ENCODE assay signal across 18 cellular contexts in genomic region chr9:89078421-89078820, GRCh38.
"Had no signal": no experiment of that assay in that cellular context is flagged by ENCODE, and none has a peak within 500 bp of the region (broad histone marks: within the 10 kb centered on the region; RNA-seq: fewer than 3 reads in every experiment).

No MANE protein-coding gene starts in this region.

- H3K36me3 Mint-ChIP-seq: immature natural killer cell, natural killer cell, T-cell had no signal

- H3K27ac ChIP-seq: VCaP had no signal

- ATAC-seq: natural killer cell, T-cell had no signal

- H3K4me3 ChIP-seq: smooth muscle cell had no signal

- H3K27ac Mint-ChIP-seq: activated T-helper 2 cell treated with anti-CD3 and anti-CD28 coated beads, Interferon-gamma antibody, Interleukin-2, Interleukin-4, amounts not matched to agents 10 μg/mL and 5 μg/mL and 100 μg/mL, durations not matched to agents 14 hours and 24 hours and 36 hours; immature natural killer cell; natural killer cell; T-cell had no signal

- H3K9me3 ChIP-seq: SK-N-SH had no signal

- H3K9me3 Mint-ChIP-seq: activated T-helper 2 cell treated with anti-CD3 and anti-CD28 coated beads, Interferon-gamma antibody, Interleukin-2, Interleukin-4, amounts not matched to agents 10 μg/mL and 5 μg/mL and 100 μg/mL, durations not matched to agents 14 hours and 24 hours and 36 hours; brain; immature natural killer cell; natural killer cell had no signal

- H3K27me3 Mint-ChIP-seq: brain had no signal

- H3K9ac ChIP-seq: SK-N-SH had no signal

- DNase-seq: activated CD4-positive, alpha-beta T cell treated with anti-CD3 and anti-CD28 coated beads for 1 hour; activated CD4-positive, alpha-beta T cell treated with anti-CD3 and anti-CD28 coated beads, Interleukin-2, amount 50 U/mL, for 48 hours; activated naive CD4-positive, alpha-beta T cell treated with anti-CD3 and anti-CD28 coated beads, Interleukin-2, amount 50 U/mL, for 16 hours; activated T-cell treated with anti-CD3 and anti-CD28 coated beads, Interleukin-2, amount 50 U/mL, for 1 hour; effector CD8-positive, alpha-beta T cell; immature natural killer cell; natural killer cell; SK-N-SH; stimulated activated CD4-positive, alpha-beta T cell treated with anti-CD3 and anti-CD28 coated beads, Interleukin-4, amount 100 ng/mL, for 4 hours; stimulated activated CD8-positive, alpha-beta memory T cell treated with anti-CD3 and anti-CD28 coated beads, Interleukin-4, amount 100 ng/mL, for 48 hours; stimulated activated naive CD4-positive, alpha-beta T cell treated with Interleukin-2 at 50 U/mL for 16 hours; substantia nigra; T-cell; T1000 had no signal

- H3K4me1 Mint-ChIP-seq: immature natural killer cell, natural killer cell, T-cell had no signal

- H3K4me3 Mint-ChIP-seq: brain, immature natural killer cell, natural killer cell, T-cell had no signal

- H3K4me2 ChIP-seq: SK-N-SH had no signal
